ENCODE assay signal across 12 cellular contexts in the genomic region with DNA sequence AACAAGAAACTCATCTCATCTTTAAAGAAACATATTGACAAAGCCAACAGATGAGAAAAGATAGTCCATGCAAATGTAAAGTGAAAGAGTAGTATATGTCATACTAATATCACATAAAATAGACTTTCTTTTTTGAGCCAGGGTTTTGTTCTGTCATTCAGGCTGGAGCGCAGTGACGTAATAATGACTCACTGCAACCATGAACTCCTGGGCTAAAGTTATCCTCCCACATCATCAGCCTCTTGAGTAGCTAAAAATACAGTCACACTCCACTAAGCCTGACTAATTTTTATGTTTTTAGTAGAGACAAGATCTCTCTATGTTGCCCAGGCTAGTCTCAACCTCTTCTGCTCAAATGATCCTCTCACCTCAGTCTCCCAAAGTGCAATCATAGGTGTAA. TPM values are rescaled to one million over a fixed set of nuclear protein-coding genes. Genes with fewer than 3 reads are reported as not detected.
DNase-seq lines count a peak whose midpoint lies in the region; ATAC-seq and TF ChIP-seq lines count a peak whose summit lies in the region.
"Had no signal": no experiment of that assay in that cellular context is flagged by ENCODE, and none has a peak within 500 bp of the region (broad histone marks: within the 10 kb centered on the region; RNA-seq: fewer than 3 reads in every experiment).

No MANE protein-coding gene starts in this region.

- DNase-seq in NB4 (ENCODE audit: low read depth) (peak; percentile 51), mammary epithelial cell (peak; percentile 96), non-pigmented ciliary epithelial cell (ENCODE audit: low read depth) (peak; percentile 86), DMS 273 (lab: John Stamatoyannopoulos, UW; ENCODE audit: unreplicated experiment) (no peak), spleen (no peak), midbrain (lab: John Stamatoyannopoulos, UW) (no peak)
- DNase-seq: activated CD4-positive, alpha-beta T cell treated with anti-CD3 and anti-CD28 coated beads for 48 hours; DND-41; effector memory CD8-positive, alpha-beta T cell had no signal

- H4K20me1 ChIP-seq in mammary epithelial cell (ENCODE audit: insufficient read depth, low read length): no peaks in the 10 kb centered on the region

- H2AFZ ChIP-seq in mammary epithelial cell (ENCODE audit: low read depth, low read length): no peak overlapping the region

- in situ Hi-C loops in mammary epithelial cell (cut with MboI; ENCODE audit: low sequenced_read_pairs in 2 of 2): loop anchor here (10.0 to 25.0 kb wide), 3 partner anchors 425 to 900 kb away; a partner anchor contains a TSS

- WGBS in mammary epithelial cell (ENCODE audit: low coverage, missing lambda C conversion rate): 35% methylated on average over 2 of the region's 2 CpGs
- 79 to 93% (median 83%) methylated on average over 2 of the region's 2 CpGs for WGBS in spleen, 5 donors
- 67 to 93% methylated on average over 2 of the region's 2 CpGs for WGBS in gastroesophageal sphincter (ENCODE audit: low coverage in 1 of 2), 2 donors

- no peak overlapping the region for H3K4me2 ChIP-seq in mammary epithelial cell (ENCODE audit: insufficient read depth, low read depth, low read length)

- dilution Hi-C loops in mammary epithelial cell (cut with HindIII; ENCODE audit: low sequenced_read_pairs): no loop called here

- no TSS peak for BruUV-seq in mammary epithelial cell (replicated peaks; lab: Mats Ljungman, UMichigan)

- H3K79me2 ChIP-seq in mammary epithelial cell (ENCODE audit: insufficient read depth, low read length): no peaks in the 10 kb centered on the region

- no peaks in the 10 kb centered on the region for H3K36me3 ChIP-seq in mammary epithelial cell (ENCODE audit: insufficient read depth, low read length)
- H3K36me3 ChIP-seq in spleen: no peaks in the 10 kb centered on the region
- H3K36me3 ChIP-seq in gastroesophageal sphincter: no peaks in the 10 kb centered on the region
- H3K36me3 ChIP-seq: HAP-1 had no signal

- H3K9ac ChIP-seq in mammary epithelial cell (ENCODE audit: insufficient read depth, low read length): no peak overlapping the region

- H3K27me3 ChIP-seq in mammary epithelial cell (ENCODE audit: insufficient read depth, low read length): no peaks in the 10 kb centered on the region
- H3K27me3 ChIP-seq in spleen (replicated peaks in 1 of 7): no peaks in the 10 kb centered on the region
- H3K27me3 ChIP-seq in gastroesophageal sphincter: no peaks in the 10 kb centered on the region

- no peak for TF ChIP-seq EP300 in gastroesophageal sphincter (IDR thresholded peaks at IDR 0.05)

- CTCF ChIA-PET in mammary epithelial cell (lab: Charles Lee; ENCODE audit: low non-redundant PET): no interaction called here

- H3K27ac ChIP-seq in mammary epithelial cell (ENCODE audit: insufficient read depth, low read depth, low read length) (no peak overlapping the region), spleen (no peak overlapping the region), gastroesophageal sphincter (no peak overlapping the region)

- ATAC-seq in GM18519 (IDR thresholded peaks at IDR 0.05; ENCODE audit: low FRiP score, unreplicated experiment) (peak; percentile 30), gastroesophageal sphincter (no peak)
- ATAC-seq: effector memory CD8-positive, alpha-beta T cell had no signal

- TF ChIP-seq CTCF in NB4 (IDR thresholded peaks at IDR 0.05; ENCODE audit: low read depth, low read length): no peak
- no peak for TF ChIP-seq CTCF in mammary epithelial cell (conservative IDR thresholded peaks at IDR 0.05 in 1 of 2, IDR thresholded peaks at IDR 0.05 in 1 of 2; ENCODE audit: extremely low read depth in 1 of 2, insufficient read depth in 1 of 2, low read depth in 1 of 2, low read length in 2 of 2)
- no peak for TF ChIP-seq CTCF in spleen (IDR thresholded peaks at IDR 0.05 in 8 of 11, conservative IDR thresholded peaks at IDR 0.05 in 3 of 11)
- TF ChIP-seq CTCF in gastroesophageal sphincter (IDR thresholded peaks at IDR 0.05): no peak

- H3K4me1 ChIP-seq in mammary epithelial cell (ENCODE audit: insufficient read depth, low read length) (peaks cover 14% of the 10 kb centered on the region), spleen (no peaks in the 10 kb centered on the region), gastroesophageal sphincter (peaks cover 0 to 4% (median 0%) of the 10 kb centered on the region in 3 donors)
- H3K4me1 ChIP-seq: HAP-1 had no signal

- intact Hi-C loops in mammary epithelial cell (cut with micrococcal nuclease): loop anchor here (2.0 kb wide), 1 partner anchor 188 kb away; no protein-coding TSS in a partner anchor
- intact Hi-C loops in spleen (cut with DNase I; ENCODE audit: low total_unique reads): no loop called here

- TF ChIP-seq POLR2A in NB4 (IDR thresholded peaks at IDR 0.05; ENCODE audit: extremely low read depth, insufficient read length) (no peak), spleen (IDR thresholded peaks at IDR 0.05) (no peak), gastroesophageal sphincter (IDR thresholded peaks at IDR 0.05) (no peak)

- H3K9me3 ChIP-seq in mammary epithelial cell (replicated peaks; ENCODE audit: insufficient read depth, low read length): no peaks in the 10 kb centered on the region
- H3K9me3 ChIP-seq in spleen: peaks cover 0 to 32% (median 12%) of the 10 kb centered on the region in 8 donors
- H3K9me3 ChIP-seq in gastroesophageal sphincter: no peaks in the 10 kb centered on the region
- H3K9me3 ChIP-seq: HAP-1 had no signal

- H3K4me3 ChIP-seq in NB4 (ENCODE audit: low read depth, low read length): no peak overlapping the region
- no peak overlapping the region for H3K4me3 ChIP-seq in mammary epithelial cell (replicated peaks in 1 of 3; ENCODE audit: insufficient read depth in 1 of 3, low read depth in 2 of 3, low read length in 3 of 3)
- H3K4me3 ChIP-seq in spleen: no peak overlapping the region
- no peak overlapping the region for H3K4me3 ChIP-seq in gastroesophageal sphincter
- H3K4me3 ChIP-seq: HAP-1 had no signal

RNA-seq across cellular contexts. Expression of a gene that starts 51.8 kb away (rescaled TPM):
- 1 to 10 TPM; 1.1 to 2.8 TPM for total RNA-seq in mammary epithelial cell
- polyA plus RNA-seq in mammary epithelial cell: 0.88 TPM
- polyA minus RNA-seq in mammary epithelial cell: not detected
- 1 to 10 TPM in 1 of 7 donors, under 1 TPM in 5, not detected in 1; 0.27 to 1.2 (median 0.67) TPM for total RNA-seq in spleen
- polyA plus RNA-seq in spleen: under 1 TPM; 0.24 to 0.36 (median 0.32) TPM
- total RNA-seq in gastroesophageal sphincter: 1 to 10 TPM in 3 of 4 donors, under 1 TPM in 1; 0.58 to 1.7 (median 1.5) TPM

Comparison
In these comparisons a context has a peak if more than half of its experiments do, and no peak if none do; other contexts are left out.
1. DNase-seq: peak in NB4 (single experiment), mammary epithelial cell (single experiment) and non-pigmented ciliary epithelial cell (single experiment); none in DMS 273 (single experiment), spleen (single experiment) and midbrain (single experiment).